In genomic region chr5:40831346-40832210, GRCh38 we compare ENCODE assay signal across 10 cellular contexts. TPM values are rescaled to one million over a fixed set of nuclear protein-coding genes. Genes with fewer than 3 reads are reported as not detected.
DNase-seq lines count a peak whose midpoint lies in the region; ATAC-seq, FAIRE-seq and TF ChIP-seq lines count a peak whose summit lies in the region.
"Had no signal": no experiment of that assay in that cellular context is flagged by ENCODE, and none has a peak within 500 bp of the region (broad histone marks: within the 10 kb centered on the region; RNA-seq: fewer than 3 reads in every experiment).

No MANE protein-coding gene starts in this region.

- FAIRE-seq in frontal cortex (lab: Jason Lieb, UNC) = no peak

- H3K36me3 Mint-ChIP-seq in effector memory CD8-positive, alpha-beta T cell (ENCODE audit: insufficient read depth) = peaks cover 91% of the 10 kb centered on the region

- peaks cover 82% of the 10 kb centered on the region for H3K36me3 ChIP-seq in OCI-LY1 (ENCODE audit: insufficient read depth, low read length)

- no peaks in the 10 kb centered on the region for H3K9me2 ChIP-seq in OCI-LY1 (ENCODE audit: low read depth, low read length)

- peak; percentile 39 for DNase-seq in stimulated activated CD4-positive, alpha-beta T cell treated with anti-CD3 and anti-CD28 coated beads, Interleukin-1b, Interleukin-23, amount 100 ng/mL, for 48 hours
- no peak for DNase-seq in stimulated activated CD4-positive, alpha-beta T cell treated with anti-CD3 and anti-CD28 coated beads, Interleukin-2, amount 100 ng/mL, for 48 hours
- no peak for DNase-seq in effector memory CD8-positive, alpha-beta T cell
- DNase-seq in NCI-H510A (lab: John Stamatoyannopoulos, UW) (no peak), C1 segment of cervical spinal cord (lab: John Stamatoyannopoulos, UW) (no peak), frontal cortex (ENCODE audit: low spot score in 2 of 2) (no peak)
- DNase-seq: erythroblast; stimulated activated CD4-positive, alpha-beta T cell treated with anti-CD3 and anti-CD28 coated beads, Interleukin-4, amount 100 ng/mL, for 4 hours had no signal

- no peaks in the 10 kb centered on the region for H3K9me3 ChIP-seq in OCI-LY1 (ENCODE audit: low read length)

- H4K20me1 ChIP-seq in OCI-LY1 (ENCODE audit: insufficient read depth, low read length) = no peaks in the 10 kb centered on the region

- peak overlapping the region; percentile 9; the same call in 1 of the 2 replicates for H3K9ac ChIP-seq in OCI-LY1 (ENCODE audit: low read length)

- TF ChIP-seq CTCF in OCI-LY1 (IDR thresholded peaks at IDR 0.05; ENCODE audit: low read length) = no peak

- H3K4me1 ChIP-seq in OCI-LY1 (ENCODE audit: insufficient read depth, low read length, severe bottlenecking) = peaks cover 36% of the 10 kb centered on the region

- H3K4me1 Mint-ChIP-seq in effector memory CD8-positive, alpha-beta T cell (ENCODE audit: low read depth in 2 of 2) = peaks cover 34 to 53% of the 10 kb centered on the region in 2 donors

- no peaks in the 10 kb centered on the region for H3K9me3 Mint-ChIP-seq in effector memory CD8-positive, alpha-beta T cell

- H3K27ac ChIP-seq in OCI-LY1 (ENCODE audit: low read depth, low read length, poor library complexity, severe bottlenecking) = no peak overlapping the region

- H3F3A ChIP-seq in OCI-LY1 (ENCODE audit: insufficient read depth, low read length) = 0 out of 2 replicates have a peak, but pooled peaks cover 9% of the 10 kb centered on the region

- ATAC-seq in effector memory CD8-positive, alpha-beta T cell (replicated peaks) = no peak
- ATAC-seq in esophagus mucosa = no peak

- no peaks in the 10 kb centered on the region for H3K27me3 ChIP-seq in OCI-LY1 (ENCODE audit: insufficient read depth, low read length)

- H3K27me3 Mint-ChIP-seq in effector memory CD8-positive, alpha-beta T cell = no peaks in the 10 kb centered on the region

- H2AFZ ChIP-seq in OCI-LY1 (ENCODE audit: low read length) = no peak overlapping the region

- H3K4me3 ChIP-seq in OCI-LY1 (ENCODE audit: low read depth, low read length, poor library complexity, severe bottlenecking) = no peak overlapping the region

- peak overlapping the region in 1 of 2 donors; percentile 91 for H3K4me3 Mint-ChIP-seq in effector memory CD8-positive, alpha-beta T cell

- H3K27ac Mint-ChIP-seq in effector memory CD8-positive, alpha-beta T cell = peak overlapping the region; percentile 7 to 96

- H3K79me2 ChIP-seq in OCI-LY1 (ENCODE audit: insufficient read depth, low read length) = peaks cover 31% of the 10 kb centered on the region

- peak overlapping the region; percentile 82; the same call in 1 of the 2 replicates for H3K4me2 ChIP-seq in OCI-LY1 (ENCODE audit: low read length)

RNA-seq across cellular contexts. Expression of gene RPL37, which starts 3.4 kb away (rescaled TPM):
- total RNA-seq in esophagus mucosa = 1,416 TPM
- 1,378 TPM for total RNA-seq in frontal cortex

RNA-seq across cellular contexts. Expression of gene CARD6, which starts 9.6 kb away (rescaled TPM):
- total RNA-seq in esophagus mucosa (15.9 TPM), frontal cortex (0.82 TPM)

RNA-seq across cellular contexts. Expression of gene PRKAA1, which starts 33.4 kb away (rescaled TPM):
- total RNA-seq in esophagus mucosa = 32.3 TPM
- total RNA-seq in frontal cortex = 61.1 TPM
